8 cellular contexts compared by ENCODE assay signal in the genomic region with DNA sequence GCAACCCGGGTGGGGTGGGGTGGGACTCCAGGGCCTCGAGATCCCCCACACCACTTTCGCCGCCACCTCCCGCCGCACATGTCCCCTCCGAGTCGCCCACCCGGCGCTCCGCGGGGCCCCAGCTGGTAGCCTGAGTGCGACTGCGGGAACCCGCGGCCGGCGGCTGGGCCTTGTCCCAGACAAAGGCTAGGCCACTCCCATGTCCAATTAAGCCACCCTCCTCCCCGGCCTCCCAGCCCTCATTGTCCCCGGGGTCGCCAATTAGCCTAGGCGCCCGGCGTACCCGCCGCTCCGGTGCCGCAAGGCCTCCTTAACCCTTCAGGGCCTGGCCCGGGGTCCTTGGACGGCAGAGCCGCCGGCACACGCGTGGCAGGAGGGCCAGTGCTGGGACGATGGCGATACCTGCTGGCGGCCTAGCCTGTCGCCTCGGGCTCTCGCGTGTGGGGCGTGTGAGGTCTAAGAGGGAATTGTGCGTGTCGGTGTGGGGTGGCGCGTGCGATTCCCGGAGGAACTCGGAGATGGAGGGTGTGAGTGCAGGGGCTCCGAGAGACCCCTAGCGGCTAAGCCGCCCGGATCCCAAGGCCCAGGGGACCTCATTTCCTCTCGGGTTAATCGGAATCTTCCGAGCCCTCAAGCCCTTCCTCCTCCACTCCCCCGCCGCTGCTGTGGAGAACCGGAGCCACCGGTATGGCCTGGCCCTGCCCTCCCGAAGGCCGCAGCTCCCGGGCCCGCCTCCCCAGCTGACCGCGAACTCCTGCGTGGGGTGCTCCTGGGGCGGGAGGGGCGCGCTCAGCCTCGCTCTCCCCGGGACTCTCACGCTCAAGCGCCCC. TPM values are rescaled to one million over a fixed set of nuclear protein-coding genes. Genes with fewer than 3 reads are reported as not detected.
DNase-seq lines count a peak whose midpoint lies in the region; ATAC-seq, FAIRE-seq and TF ChIP-seq lines count a peak whose summit lies in the region.

No MANE protein-coding gene starts in this region.

- peaks cover 38% of the 10 kb centered on the region for H3K27me3 Mint-ChIP-seq in activated T-cell treated with anti-CD3 and anti-CD28 coated beads, Interleukin-2, amount 50 U/mL, for 72 hours (ENCODE audit: low read depth)

- H3K4me1 ChIP-seq in KMS-11 (ENCODE audit: low read depth, poor library complexity, severe bottlenecking) = peaks cover 4% of the 10 kb centered on the region
- peaks cover 37% of the 10 kb centered on the region for H3K4me1 ChIP-seq in cardiac muscle cell (ENCODE audit: low read depth)
- H3K4me1 ChIP-seq in pancreas = peaks cover 0 to 14% (median 5%) of the 10 kb centered on the region in 3 donors

- H3K4me3 ChIP-seq in KMS-11 (IDR thresholded peaks at IDR 0.05; ENCODE audit: insufficient read depth, low read depth, low read length) = peak overlapping the region; percentile 33
- peak overlapping the region; percentile 50 for H3K4me3 ChIP-seq in cardiac muscle cell
- peak overlapping the region; percentile 51 to 63 (median 59) for H3K4me3 ChIP-seq in pancreas

- no peaks in the 10 kb centered on the region for H3K9me3 Mint-ChIP-seq in activated T-cell treated with anti-CD3 and anti-CD28 coated beads, Interleukin-2, amount 50 U/mL, for 72 hours

- H3K4me1 Mint-ChIP-seq in activated T-cell treated with anti-CD3 and anti-CD28 coated beads, Interleukin-2, amount 50 U/mL, for 72 hours (ENCODE audit: low read depth) = peaks cover 22% of the 10 kb centered on the region

- H3K27me3 ChIP-seq in KMS-11 (ENCODE audit: insufficient read depth, low read depth) = no peaks in the 10 kb centered on the region
- peaks cover 24% of the 10 kb centered on the region for H3K27me3 ChIP-seq in cardiac muscle cell
- H3K27me3 ChIP-seq in pancreas = peaks cover 0 to 12% (median 3%) of the 10 kb centered on the region in 4 donors

- peak; percentile 9 for DNase-seq in activated CD4-positive, alpha-beta T cell treated with anti-CD3 and anti-CD28 coated beads for 1 hour
- DNase-seq in activated CD4-positive, alpha-beta T cell treated with anti-CD3 and anti-CD28 coated beads, Interleukin-2, amount 50 U/mL, for 4 hours = no peak
- peak in 1 of 2 donors; percentile 47 for DNase-seq in activated T-cell treated with anti-CD3 and anti-CD28 coated beads, Interleukin-2, amount 50 U/mL, for 72 hours
- DNase-seq in cardiac muscle cell (ENCODE audit: low read depth in 1 of 2, low spot score in 1 of 2) (peak; percentile 81 to 83), pancreas (peak in 4 of 6 donors; percentile 29 to 83 (median 68)), NCI-H1092 (lab: John Stamatoyannopoulos, UW) (no peak)
- DNase-seq in stimulated activated CD4-positive, alpha-beta T cell treated with anti-CD3 and anti-CD28 coated beads, Interleukin-2, amount 100 ng/mL, for 48 hours = no peak

- no peaks in the 10 kb centered on the region for H3K79me2 ChIP-seq in KMS-11 (ENCODE audit: insufficient read depth, low read depth)

- TF ChIP-seq CTCF in KMS-11 (conservative IDR thresholded peaks at IDR 0.05; ENCODE audit: low read depth, low read length) = no peak
- peak; percentile 29 for TF ChIP-seq CTCF in cardiac muscle cell (IDR thresholded peaks at IDR 0.05; ENCODE audit: low read depth, low read length)
- TF ChIP-seq CTCF in pancreas (IDR thresholded peaks at IDR 0.05) = no peak

- H3K4me3 Mint-ChIP-seq in activated T-cell treated with anti-CD3 and anti-CD28 coated beads, Interleukin-2, amount 50 U/mL, for 72 hours = peak overlapping the region; percentile 83 to 84

- peak overlapping the region; percentile 70; the same call in 1 of the 2 replicates for H3K9ac ChIP-seq in KMS-11

- peak; percentile 14 to 18 for ATAC-seq in activated T-cell treated with anti-CD3 and anti-CD28 coated beads, Interleukin-2, amount 50 U/mL, for 72 hours (replicated peaks in 1 of 2)
- peak; percentile 52 to 65 (median 58) for ATAC-seq in pancreas

- no peak overlapping the region for H3K27ac Mint-ChIP-seq in activated T-cell treated with anti-CD3 and anti-CD28 coated beads, Interleukin-2, amount 50 U/mL, for 72 hours

- no peaks in the 10 kb centered on the region for H3K36me3 Mint-ChIP-seq in activated T-cell treated with anti-CD3 and anti-CD28 coated beads, Interleukin-2, amount 50 U/mL, for 72 hours (ENCODE audit: insufficient read depth in 2 of 2)

- H3K36me3 ChIP-seq in KMS-11 (ENCODE audit: insufficient read depth) (no peaks in the 10 kb centered on the region), cardiac muscle cell (peaks cover 7% of the 10 kb centered on the region), pancreas (no peaks in the 10 kb centered on the region)

- H3K27ac ChIP-seq in KMS-11 (no peak overlapping the region), cardiac muscle cell (peak overlapping the region; percentile 74), pancreas (peak overlapping the region; percentile 4 to 57 (median 23))

- no peaks in the 10 kb centered on the region for H4K20me1 ChIP-seq in KMS-11 (ENCODE audit: insufficient read depth)

- H3K9me3 ChIP-seq in cardiac muscle cell (ENCODE audit: low read depth) = no peaks in the 10 kb centered on the region
- no peaks in the 10 kb centered on the region for H3K9me3 ChIP-seq in pancreas

- intact Hi-C loops in pancreas (cut with DNase I) = loop anchor here in 2 of 3 donors (10.0 kb wide), 2 partner anchors 143 to 423 kb away; no protein-coding TSS in a partner anchor

- FAIRE-seq in pancreas (lab: Jason Lieb, UNC) = no peak

- 6% methylated on average over 68 to 74 of the region's 74 CpGs for WGBS in pancreas, 2 donors

- peak overlapping the region; percentile 99 for H3K4me2 ChIP-seq in KMS-11

- peak overlapping the region; percentile 74 for H2AFZ ChIP-seq in KMS-11 (ENCODE audit: low read depth)

RNA-seq across cellular contexts. Expression of a gene that starts 11.7 kb away (rescaled TPM):
- total RNA-seq in activated T-cell treated with anti-CD3 and anti-CD28 coated beads, Interleukin-2, amount 50 U/mL, for 72 hours = under 1 TPM; 0.10 to 0.44 TPM
- total RNA-seq in cardiac muscle cell = 228 and 273 TPM in 2 replicates
- polyA plus RNA-seq in cardiac muscle cell = 193 and 212 TPM in 2 replicates
- 1 to 10 TPM; 1.2 to 9.7 (median 2.3) TPM for total RNA-seq in pancreas
- 10 to 100 TPM in 1 of 2 donors, 1 to 10 TPM in 1; 5.9 to 12.1 TPM for polyA plus RNA-seq in pancreas

RNA-seq across cellular contexts. Expression of a gene that starts 40.9 kb away (rescaled TPM):
- not detected for total RNA-seq in activated T-cell treated with anti-CD3 and anti-CD28 coated beads, Interleukin-2, amount 50 U/mL, for 72 hours
- total RNA-seq in cardiac muscle cell (1.6 and 1.9 TPM in 2 replicates), pancreas (not detected)
- polyA plus RNA-seq in cardiac muscle cell (0.54 and 2.6 TPM in 2 replicates), pancreas (not detected)

Comparison
In these comparisons a context has a peak if more than half of its experiments do, and no peak if none do; other contexts are left out.
1. DNase-seq: peak in activated CD4-positive, alpha-beta T cell treated with anti-CD3 and anti-CD28 coated beads for 1 hour (single experiment), cardiac muscle cell (2 of 2) and pancreas (4 of 6); none in activated CD4-positive, alpha-beta T cell treated with anti-CD3 and anti-CD28 coated beads, Interleukin-2, amount 50 U/mL, for 4 hours (0 of 2), stimulated activated CD4-positive, alpha-beta T cell treated with anti-CD3 and anti-CD28 coated beads, Interleukin-2, amount 100 ng/mL, for 48 hours (0 of 2) and NCI-H1092 (single experiment).
2. RNA of a gene that starts 11.7 kb away (total RNA-seq): 228 to 273 TPM in cardiac muscle cell; 1.2 to 9.7 TPM in pancreas and 0.10 to 0.44 TPM in activated T-cell treated with anti-CD3 and anti-CD28 coated beads, Interleukin-2, amount 50 U/mL, for 72 hours; every median in the first group is over 10 times any median in the second.
3. Peak in every context shown above with its lines, with median percentiles within 50 percentile points of each other: H3K4me3 ChIP-seq.